8 cellular contexts compared by ENCODE assay signal in genomic region chr18:3703732-3704176, GRCh38.
DNase-seq lines count a peak whose midpoint lies in the region; ATAC-seq and TF ChIP-seq lines count a peak whose summit lies in the region.

No MANE protein-coding gene starts in this region.

- H3K27ac ChIP-seq in OCI-LY3 (ENCODE audit: low read length) (no peak overlapping the region), substantia nigra (ENCODE audit: low read depth, low read length, poor library complexity, severe bottlenecking) (no peak overlapping the region)

- H3K27me3 ChIP-seq in OCI-LY3 (ENCODE audit: low read depth, low read length) = peaks cover 35% of the 10 kb centered on the region

- ATAC-seq in HG03571 (IDR thresholded peaks at IDR 0.05; ENCODE audit: unreplicated experiment) (no peak), GM21737 (IDR thresholded peaks at IDR 0.05; ENCODE audit: unreplicated experiment) (no peak)

- H3K9me3 Mint-ChIP-seq in CD14-positive monocyte = no peaks in the 10 kb centered on the region

- peak overlapping the region in 2 of 7 donors; percentile 19 to 23 for H3K27ac Mint-ChIP-seq in CD14-positive monocyte

- H3K36me3 Mint-ChIP-seq in CD14-positive monocyte = no peaks in the 10 kb centered on the region

- no peaks in the 10 kb centered on the region for H4K20me1 ChIP-seq in OCI-LY3 (ENCODE audit: insufficient read depth, low read length)

- H3K4me3 Mint-ChIP-seq in CD14-positive monocyte = peak overlapping the region in 1 of 2 donors; percentile 43

- intact Hi-C loops in CD14-positive monocyte (cut with micrococcal nuclease) = loop anchor here (5.0 to 10.0 kb wide), 3 partner anchors 169 to 291 kb away; no protein-coding TSS in a partner anchor

- no peaks in the 10 kb centered on the region for H3K36me3 ChIP-seq in OCI-LY3 (replicated peaks; ENCODE audit: low read depth, low read length)

- H3K4me3 ChIP-seq in OCI-LY3 (ENCODE audit: low read length) = no peak overlapping the region

- peaks cover 0 to 2% (median 1%) of the 10 kb centered on the region in 3 donors for H3K27me3 Mint-ChIP-seq in CD14-positive monocyte (ENCODE audit: low read depth in 3 of 3)

- H3K9me3 ChIP-seq in OCI-LY3 (ENCODE audit: insufficient read depth, low read length) = no peaks in the 10 kb centered on the region

- H3K9ac ChIP-seq in OCI-LY3 (ENCODE audit: low read length) = no peak overlapping the region

- peak overlapping the region; percentile 25 for H3K4me2 ChIP-seq in OCI-LY3 (ENCODE audit: low read length)

- H2AFZ ChIP-seq in OCI-LY3 (ENCODE audit: low read depth, low read length) = no peak overlapping the region

- no peaks in the 10 kb centered on the region for H3K4me1 ChIP-seq in OCI-LY3 (ENCODE audit: low read length)

- H3K79me2 ChIP-seq in OCI-LY3 (ENCODE audit: low read length) = no peaks in the 10 kb centered on the region

- no peak for DNase-seq in CD14-positive monocyte (ENCODE audit: low spot score)
- DNase-seq in GOT3 (lab: John Stamatoyannopoulos, UW) = peak; percentile 1
- peak; percentile 92 for DNase-seq in cerebellar cortex (ENCODE audit: low spot score)
- DNase-seq in left kidney (ENCODE audit: low read depth, low spot score) = peak; percentile 89
- peak in 32 of 49 donors; percentile 3 to 71 (median 30) for DNase-seq in substantia nigra (lab: John Stamatoyannopoulos, UW)

- peaks cover 28% of the 10 kb centered on the region for H3K4me1 Mint-ChIP-seq in CD14-positive monocyte

- TF ChIP-seq CTCF in CD14-positive monocyte (IDR thresholded peaks at IDR 0.05) (peak; percentile 75), OCI-LY3 (IDR thresholded peaks at IDR 0.05; ENCODE audit: low read depth, low read length) (peak; percentile 74)
